ENCODE assay signal across 21 cellular contexts in the genomic region with DNA sequence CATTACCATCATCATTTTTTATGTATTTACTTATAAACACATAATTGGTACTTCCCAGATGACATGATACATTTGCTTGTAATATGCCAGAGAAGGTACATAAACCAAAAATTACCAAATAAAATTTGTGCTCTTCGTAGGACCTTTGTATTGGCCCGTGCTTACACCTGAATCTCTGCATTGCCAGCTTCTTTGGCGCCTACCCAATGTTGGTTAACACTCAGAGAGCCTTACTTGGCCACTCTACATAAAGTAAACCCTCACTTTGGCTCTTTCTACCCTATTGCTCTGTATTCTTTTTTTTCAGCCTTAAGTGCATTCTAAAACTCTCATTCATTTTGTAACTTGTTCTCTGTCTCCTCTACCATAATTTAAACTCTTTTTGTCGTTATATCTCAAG.
DNase-seq lines count a peak whose midpoint lies in the region; ATAC-seq, FAIRE-seq and TF ChIP-seq lines count a peak whose summit lies in the region.
"Had no signal": no experiment of that assay in that cellular context is flagged by ENCODE, and none has a peak within 500 bp of the region (broad histone marks: within the 10 kb centered on the region; RNA-seq: fewer than 3 reads in every experiment).

No MANE protein-coding gene starts in this region.

- intact Hi-C loops in right lobe of liver (cut with DNase I), result no loop called here
- intact Hi-C loops in HepG2 (cut with micrococcal nuclease; ENCODE audit: unreplicated experiment), result no loop called here
- intact Hi-C loops in upper lobe of right lung (cut with DNase I), result no loop called here

- no peaks in the 10 kb centered on the region for H3K79me2 ChIP-seq in HepG2 (ENCODE audit: insufficient read depth, low read length)

- peak overlapping the region; percentile 29 for H3K27ac Mint-ChIP-seq in memory B cell
- H3K27ac Mint-ChIP-seq: B cell; CD8-positive, alpha-beta T cell had no signal

- H3K9me3 Mint-ChIP-seq in memory B cell, result no peaks in the 10 kb centered on the region
- H3K9me3 Mint-ChIP-seq: CD8-positive, alpha-beta T cell had no signal

- H3K4me1 ChIP-seq in right lobe of liver (peaks cover 0 to 4% (median 0%) of the 10 kb centered on the region in 4 donors), HepG2 (ENCODE audit: insufficient read depth, low read length) (no peaks in the 10 kb centered on the region), upper lobe of right lung (no peaks in the 10 kb centered on the region)

- CTCF ChIA-PET in HepG2 (lab: Yijun Ruan, JAX; ENCODE audit: low intra/inter-chr PET ratio, low total read pairs), result no interaction called here

- no peaks in the 10 kb centered on the region for H3K4me1 Mint-ChIP-seq in memory B cell
- H3K4me1 Mint-ChIP-seq: B cell; CD4-positive, CD25-positive, alpha-beta regulatory T cell had no signal

- no peaks in the 10 kb centered on the region for H3K36me3 Mint-ChIP-seq in memory B cell
- H3K36me3 Mint-ChIP-seq: CD4-positive, CD25-positive, alpha-beta regulatory T cell; CD8-positive, alpha-beta T cell had no signal

- peak overlapping the region in 1 of 3 donors; percentile 6 for H3K27ac ChIP-seq in right lobe of liver
- H3K27ac ChIP-seq in HepG2 (ENCODE audit: extremely low read length, insufficient read depth, low read length), result no peak overlapping the region
- no peak overlapping the region for H3K27ac ChIP-seq in upper lobe of right lung
- H3K27ac ChIP-seq: BLaER1, C4-2B, GM23248 had no signal

- H3K4me2 ChIP-seq in HepG2 (ENCODE audit: low read depth, low read length), result no peak overlapping the region
- H3K4me2 ChIP-seq: BLaER1 had no signal

- ATAC-seq in right lobe of liver, result peak; percentile 45 to 96 (median 56)
- no peak for ATAC-seq in HepG2
- peak; percentile 81 for ATAC-seq in left lobe of liver
- ATAC-seq in memory B cell (ENCODE audit: low read depth), result no peak
- peak; percentile 65 for ATAC-seq in upper lobe of right lung
- ATAC-seq: CD8-positive, alpha-beta T cell; HCT116 had no signal

- no peaks in the 10 kb centered on the region for H4K20me1 ChIP-seq in HepG2 (ENCODE audit: insufficient read depth, low read length)
- H4K20me1 ChIP-seq: BLaER1 had no signal

- TF ChIP-seq RAD21 in HepG2 (CRISPR knock-in tag; IDR thresholded peaks at IDR 0.05), result no peak

- BruUV-seq in HepG2 (replicated peaks; lab: Mats Ljungman, UMichigan), result no TSS peak

- POLR2A ChIA-PET in HepG2 (lab: Yijun Ruan, JAX), result no interaction called here

- H3K9me3 ChIP-seq in right lobe of liver (no peaks in the 10 kb centered on the region), HepG2 (ENCODE audit: low read length) (no peaks in the 10 kb centered on the region), upper lobe of right lung (no peaks in the 10 kb centered on the region)

- in situ Hi-C loops in HepG2 (cut with HindIII; ENCODE audit: extremely low pct_ligation_motif_present, low pct_unique_long_range_greater_than_20kb), result no loop called here

- H3K4me3 ChIP-seq in right lobe of liver, result no peak overlapping the region
- H3K4me3 ChIP-seq in HepG2 (replicated peaks in 1 of 3; ENCODE audit: insufficient read depth in 1 of 3, low read depth in 2 of 3, low read length in 3 of 3), result no peak overlapping the region
- no peak overlapping the region for H3K4me3 ChIP-seq in upper lobe of right lung
- H3K4me3 ChIP-seq: BLaER1, GM23248 had no signal

- H3K27me3 Mint-ChIP-seq in memory B cell, result no peaks in the 10 kb centered on the region
- H3K27me3 Mint-ChIP-seq: B cell; CD4-positive, CD25-positive, alpha-beta regulatory T cell had no signal

- H2AFZ ChIP-seq in HepG2 (ENCODE audit: low read length), result no peak overlapping the region
- H2AFZ ChIP-seq: GM23248 had no signal

- H3K27me3 ChIP-seq in right lobe of liver (no peaks in the 10 kb centered on the region), HepG2 (ENCODE audit: control insufficient read depth in 1 of 2, insufficient read depth in 2 of 2, low read length in 2 of 2) (no peaks in the 10 kb centered on the region), upper lobe of right lung (no peaks in the 10 kb centered on the region)
- H3K27me3 ChIP-seq: BLaER1 had no signal

- no peak for TF ChIP-seq CTCF in right lobe of liver (IDR thresholded peaks at IDR 0.05)
- no peak for TF ChIP-seq CTCF in HepG2 (CRISPR knock-in tag; IDR thresholded peaks at IDR 0.05)
- TF ChIP-seq CTCF in upper lobe of right lung (IDR thresholded peaks at IDR 0.05), result no peak

- FAIRE-seq in HepG2 (lab: Jason Lieb, UNC), result no peak
- FAIRE-seq: D721Med, G401.6, GM19239 had no signal

- TF ChIP-seq POLR2A in right lobe of liver (IDR thresholded peaks at IDR 0.05) (no peak), HepG2 (IDR thresholded peaks at IDR 0.05; ENCODE audit: insufficient read depth in 1 of 2, low read depth in 2 of 2, low read length in 2 of 2) (no peak)

- H3K36me3 ChIP-seq in right lobe of liver (no peaks in the 10 kb centered on the region), HepG2 (replicated peaks in 1 of 2; ENCODE audit: control insufficient read depth in 1 of 2, insufficient read depth in 2 of 2, low read length in 2 of 2) (no peaks in the 10 kb centered on the region), upper lobe of right lung (no peaks in the 10 kb centered on the region)
- H3K36me3 ChIP-seq: BLaER1 had no signal

- no peak overlapping the region for H3K9ac ChIP-seq in HepG2 (ENCODE audit: insufficient read depth, low read depth, low read length)
- H3K9ac ChIP-seq: BLaER1, GM23248 had no signal

- WGBS in right lobe of liver (ENCODE audit: insufficient coverage, low coverage, low lambda C conversion rate, missing lambda C conversion rate), result 23% methylated on average over 4 of the region's 4 CpGs
- 7% methylated on average over 4 of the region's 4 CpGs for WGBS in HepG2 (ENCODE audit: low lambda C conversion rate)

- H3K4me3 Mint-ChIP-seq in memory B cell, result no peak overlapping the region
- H3K4me3 Mint-ChIP-seq: B cell; CD8-positive, alpha-beta T cell; H9 had no signal

- DNase-seq in right lobe of liver, result peak in 1 of 3 donors; percentile 66
- no peak for DNase-seq in HepG2 (ENCODE audit: low spot score)
- DNase-seq in left lobe of liver (ENCODE audit: low spot score), result peak; percentile 57
- no peak for DNase-seq in memory B cell (ENCODE audit: low spot score in 2 of 2)
- DNase-seq in upper lobe of right lung, result no peak
- DNase-seq in COLO829 (ENCODE audit: low spot score), result no peak
- DNase-seq in GM19238 (ENCODE audit: insufficient read length, low spot score), result no peak
- no peak for DNase-seq in AG20443 (ENCODE audit: low spot score)
- DNase-seq: CD4-positive, CD25-positive, alpha-beta regulatory T cell; CD8-positive, alpha-beta T cell; DMS 273 treated with DMSO at 0.1 percent for 48 hours; DND-41; GM23248; H9 had no signal

- TF ChIP-seq EP300 in HepG2 (IDR thresholded peaks at IDR 0.05; ENCODE audit: low read depth in 2 of 2, low read length in 2 of 2), result no peak
- TF ChIP-seq EP300 in HepG2 (CRISPR knock-in tag; IDR thresholded peaks at IDR 0.05; ENCODE audit: borderline replicate concordance), result no peak

TF ChIP-seq in HepG2, 621 proteins besides CTCF, POLR2A, EP300 and RAD21:
- TF ChIP-seq MTERF4 (CRISPR knock-in tag; IDR thresholded peaks at IDR 0.05) (no peak), ZNF841 (CRISPR knock-in tag; IDR thresholded peaks at IDR 0.05; ENCODE audit: borderline replicate concordance) (no peak), ATF7-NPFF (CRISPR knock-in tag; IDR thresholded peaks at IDR 0.05; ENCODE audit: low read depth) (no peak)

Comparison
In these comparisons a context has a peak if more than half of its experiments do, and no peak if none do; other contexts are left out.
1. ATAC-seq: peak in right lobe of liver (4 of 4), left lobe of liver (single experiment) and upper lobe of right lung (single experiment); none in HepG2 (single experiment) and memory B cell (single experiment).